Comparison of ENCODE assay signal across 31 cellular contexts in the genomic region with DNA sequence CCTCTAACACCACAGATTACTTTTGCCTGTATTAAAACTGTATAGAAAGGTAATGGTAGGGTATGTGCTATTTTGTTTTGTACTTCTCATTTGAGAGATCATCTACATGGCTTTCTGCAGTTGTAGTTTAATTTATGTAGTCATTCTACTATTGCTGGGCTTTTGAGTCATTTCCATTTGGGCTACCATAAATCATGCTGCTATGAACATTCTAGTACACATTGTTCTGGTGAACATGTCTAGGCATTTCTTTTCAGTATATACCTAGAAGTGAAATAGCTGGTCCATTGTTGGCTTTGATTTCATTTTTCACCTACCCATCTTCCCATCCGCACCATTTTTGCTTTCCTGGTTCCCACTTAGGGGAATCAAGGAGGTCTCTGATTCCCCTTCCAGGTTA. TPM values are rescaled to one million over a fixed set of nuclear protein-coding genes. Genes with fewer than 3 reads are reported as not detected.
"Had no signal": no experiment of that assay in that cellular context is flagged by ENCODE, and none has a peak within 500 bp of the region (broad histone marks: within the 10 kb centered on the region; RNA-seq: fewer than 3 reads in every experiment).

No MANE protein-coding gene starts in this region.

- H3K27ac Mint-ChIP-seq: activated naive CD4-positive, alpha-beta T cell treated with anti-CD3 and anti-CD28 coated beads for 36 hours; activated naive CD8-positive, alpha-beta T cell treated with anti-CD3 and anti-CD28 coated beads, Interleukin-2, amount 10 ng/mL, durations not matched to agents 7 days and 5 days; activated T-helper 1 cell treated with anti-CD3 and anti-CD28 coated beads, Interleukin-12 subunit alpha, Interleukin-12 subunit beta, Interleukin-2, Interleukin-4 antibody, amounts not matched to agents 30 ng/mL and 10 ng/mL and 1 ng/mL, durations not matched to agents 14 hours and 24 hours and 36 hours; nephron progenitor cell; stimulated activated naive B cell treated with anti-CD40 and anti-IgM and Interleukin-4, amounts not matched to agents 10 μg/mL and 1 μg/mL and 100 μg/mL, for 72 hours had no signal

- H3K27me3 ChIP-seq: neutrophil, sigmoid colon, suprapubic skin had no signal

- H3K36me3 ChIP-seq: neutrophil, prostate gland, sigmoid colon, suprapubic skin, tibial artery had no signal

- H3K4me3 Mint-ChIP-seq: activated naive CD4-positive, alpha-beta T cell treated with anti-CD3 and anti-CD28 coated beads for 36 hours; activated naive CD8-positive, alpha-beta T cell treated with anti-CD3 and anti-CD28 coated beads, Interleukin-2, amount 10 ng/mL, durations not matched to agents 7 days and 5 days; activated T-helper 1 cell treated with anti-CD3 and anti-CD28 coated beads, Interleukin-12 subunit alpha, Interleukin-12 subunit beta, Interleukin-2, Interleukin-4 antibody, amounts not matched to agents 30 ng/mL and 10 ng/mL and 1 ng/mL, durations not matched to agents 14 hours and 24 hours and 36 hours; nephron progenitor cell; stimulated activated naive B cell treated with anti-CD40 and anti-IgM and Interleukin-4, amounts not matched to agents 10 μg/mL and 1 μg/mL and 100 μg/mL, for 72 hours had no signal

- H3K27ac ChIP-seq: neutrophil, prostate gland, sigmoid colon, suprapubic skin, tibial artery, VCaP had no signal

- H3K36me3 Mint-ChIP-seq: activated naive CD8-positive, alpha-beta T cell treated with anti-CD3 and anti-CD28 coated beads, Interleukin-2, amount 10 ng/mL, durations not matched to agents 7 days and 5 days; stimulated activated naive B cell treated with anti-CD40 and anti-IgM and Interleukin-4, amounts not matched to agents 10 μg/mL and 1 μg/mL and 100 μg/mL, for 72 hours had no signal

- FAIRE-seq: astrocyte, colon, endometrium, islet of Langerhans, TTC549 had no signal

- H3K4me3 ChIP-seq: prostate gland, sigmoid colon, suprapubic skin, tibial artery had no signal

- H3K9me3 ChIP-seq: neutrophil, prostate gland, sigmoid colon, suprapubic skin, tibial artery had no signal

- H3K4me1 ChIP-seq: prostate gland had no signal

- H3K9me3 Mint-ChIP-seq: activated naive CD4-positive, alpha-beta T cell treated with anti-CD3 and anti-CD28 coated beads for 36 hours; activated naive CD8-positive, alpha-beta T cell treated with anti-CD3 and anti-CD28 coated beads, Interleukin-2, amount 10 ng/mL, durations not matched to agents 7 days and 5 days; activated T-helper 1 cell treated with anti-CD3 and anti-CD28 coated beads, Interleukin-12 subunit alpha, Interleukin-12 subunit beta, Interleukin-2, Interleukin-4 antibody, amounts not matched to agents 30 ng/mL and 10 ng/mL and 1 ng/mL, durations not matched to agents 14 hours and 24 hours and 36 hours; stimulated activated naive B cell treated with anti-CD40 and anti-IgM and Interleukin-4, amounts not matched to agents 10 μg/mL and 1 μg/mL and 100 μg/mL, for 72 hours had no signal

- DNase-seq: activated CD4-positive, alpha-beta T cell treated with anti-CD3 and anti-CD28 coated beads for 48 hours; activated CD4-positive, alpha-beta T cell treated with anti-CD3 and anti-CD28 coated beads, Interleukin-2, amount 50 U/mL, for 48 hours; activated CD8-positive, alpha-beta memory T cell treated with anti-CD3 and anti-CD28 coated beads for 24 hours; activated effector memory CD4-positive, alpha-beta T cell treated with anti-CD3 and anti-CD28 coated beads, Interleukin-2, amount 50 U/mL, for 16 hours; activated naive CD4-positive, alpha-beta T cell treated with anti-CD3 and anti-CD28 coated beads for 36 hours; activated naive CD8-positive, alpha-beta T cell treated with anti-CD3 and anti-CD28 coated beads, Interleukin-2, amount 10 ng/mL, durations not matched to agents 7 days and 5 days; amniotic stem cell; dermis blood vessel endothelial cell; effector CD8-positive, alpha-beta T cell; erythroblast; foreskin melanocyte; left ventricle myocardium superior; nephron progenitor cell; sigmoid colon; stimulated activated CD4-positive, alpha-beta T cell treated with anti-CD3 and anti-CD28 coated beads, Interleukin-15, amount 100 ng/mL, for 24 hours; stimulated activated CD4-positive, alpha-beta T cell treated with anti-CD3 and anti-CD28 coated beads, Interleukin-2, amount 100 ng/mL, for 24 hours; stimulated activated naive B cell treated with anti-CD40 and anti-IgM and Interleukin-4, amounts not matched to agents 10 μg/mL and 1 μg/mL and 100 μg/mL, for 72 hours; tibial artery had no signal

- H3K4me1 Mint-ChIP-seq: activated naive CD8-positive, alpha-beta T cell treated with anti-CD3 and anti-CD28 coated beads, Interleukin-2, amount 10 ng/mL, durations not matched to agents 7 days and 5 days; stimulated activated naive B cell treated with anti-CD40 and anti-IgM and Interleukin-4, amounts not matched to agents 10 μg/mL and 1 μg/mL and 100 μg/mL, for 72 hours had no signal

- ATAC-seq: left ventricle myocardium superior; stimulated activated naive B cell treated with anti-CD40 and anti-IgM and Interleukin-4, amounts not matched to agents 10 μg/mL and 1 μg/mL and 100 μg/mL, for 72 hours had no signal

RNA-seq across cellular contexts. Expression of a gene that starts 18.7 kb away (rescaled TPM):
- total RNA-seq: activated naive CD4-positive, alpha-beta T cell treated with anti-CD3 and anti-CD28 coated beads for 36 hours; activated naive CD8-positive, alpha-beta T cell treated with anti-CD3 and anti-CD28 coated beads, Interleukin-2, amount 10 ng/mL, durations not matched to agents 7 days and 5 days; activated T-helper 1 cell treated with anti-CD3 and anti-CD28 coated beads, Interleukin-12 subunit alpha, Interleukin-12 subunit beta, Interleukin-2, Interleukin-4 antibody, amounts not matched to agents 30 ng/mL and 10 ng/mL and 1 ng/mL, durations not matched to agents 14 hours and 24 hours and 36 hours; lung microvascular endothelial cell; osteocyte; T-helper 1 cell treated with Interleukin-12 subunit alpha and Interleukin-12 subunit beta and Interleukin-4 antibody, amounts not matched to agents 30 ng/mL and 1 ng/mL, for 36 hours had no signal
